In the genomic region with DNA sequence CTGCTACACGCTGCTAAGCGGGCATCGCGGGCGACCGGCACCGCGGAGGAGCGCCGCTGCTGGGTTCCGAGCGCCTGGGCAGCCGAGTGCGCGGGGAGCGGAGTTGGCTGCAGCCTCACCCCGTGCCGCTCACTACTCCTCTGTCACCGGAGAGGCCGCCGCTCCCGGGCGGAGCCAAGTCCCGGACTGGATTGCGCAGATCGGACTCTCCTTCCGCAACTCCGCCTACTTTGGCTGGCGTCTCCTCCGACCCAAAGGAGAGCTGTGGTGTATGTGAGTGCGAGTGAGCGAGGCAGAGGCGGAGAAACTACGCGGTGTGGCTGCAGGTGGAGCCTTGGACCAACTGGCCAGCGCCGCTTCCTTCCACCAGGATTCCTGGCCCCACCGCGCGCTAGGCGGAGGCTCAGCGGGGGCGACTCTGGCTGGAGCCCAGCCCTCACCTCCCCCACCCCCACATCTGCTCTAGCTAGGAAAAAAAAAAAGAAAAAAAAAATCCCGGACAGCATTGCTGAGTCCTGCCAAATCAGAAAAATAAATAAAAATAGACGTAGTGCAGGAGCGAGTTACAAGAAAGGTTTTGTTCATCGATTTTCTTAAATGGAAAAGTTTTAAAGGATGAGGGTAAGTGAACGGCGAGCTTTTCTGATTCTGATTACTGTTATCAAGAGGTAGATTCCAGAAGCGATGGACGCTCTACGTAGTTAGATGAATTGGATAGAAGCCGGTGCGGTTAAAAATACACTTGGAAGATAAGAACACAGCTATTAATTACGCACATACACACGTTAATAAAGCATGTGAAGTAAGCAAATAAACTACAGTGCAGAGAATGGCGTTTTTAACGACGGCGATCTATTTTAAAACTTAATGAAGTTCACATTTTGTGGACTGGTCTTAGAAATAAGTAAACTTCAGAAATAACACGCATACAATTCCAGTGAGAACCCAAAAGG, we compare ENCODE assay signal across 1 cellular context.
TF ChIP-seq lines count a peak whose summit lies in the region.

Gene SEMA6A (minus strand): TSS at position 142 of the 953 bp plus-strand sequence. CDS start 69,879 bp downstream, outside the sequence.

TF ChIP-seq in HepG2, 621 proteins besides CTCF, POLR2A, EP300 and RAD21 (continued from another document and continues in another):
- TF ChIP-seq, protein P1, sequence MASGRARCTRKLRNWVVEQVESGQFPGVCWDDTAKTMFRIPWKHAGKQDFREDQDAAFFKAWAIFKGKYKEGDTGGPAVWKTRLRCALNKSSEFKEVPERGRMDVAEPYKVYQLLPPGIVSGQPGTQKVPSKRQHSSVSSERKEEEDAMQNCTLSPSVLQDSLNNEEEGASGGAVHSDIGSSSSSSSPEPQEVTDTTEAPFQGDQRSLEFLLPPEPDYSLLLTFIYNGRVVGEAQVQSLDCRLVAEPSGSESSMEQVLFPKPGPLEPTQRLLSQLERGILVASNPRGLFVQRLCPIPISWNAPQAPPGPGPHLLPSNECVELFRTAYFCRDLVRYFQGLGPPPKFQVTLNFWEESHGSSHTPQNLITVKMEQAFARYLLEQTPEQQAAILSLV (CRISPR knock-in tag; IDR thresholded peaks at IDR 0.05; ENCODE audit: borderline replicate concordance), result peak; percentile 60; the same call in 1 of the 2 replicates
- TF ChIP-seq ZNF772 (CRISPR knock-in tag; IDR thresholded peaks at IDR 0.05) (peak; percentile 62; the same call in 1 of the 2 replicates), ZBTB1 (CRISPR knock-in tag; IDR thresholded peaks at IDR 0.05; ENCODE audit: borderline replicate concordance) (no peak), ZNF574 (CRISPR knock-in tag; IDR thresholded peaks at IDR 0.05) (peak; percentile 57), ERF (CRISPR knock-in tag; IDR thresholded peaks at IDR 0.05) (peak; percentile 56), CC2D1A (CRISPR knock-in tag; IDR thresholded peaks at IDR 0.05) (no peak), RELA (CRISPR knock-in tag; IDR thresholded peaks at IDR 0.05) (0 out of 2 replicates have a peak, but pooled peaks have one; percentile 36), PRDM15 (CRISPR knock-in tag; IDR thresholded peaks at IDR 0.05) (peak; percentile 99), ARNT (IDR thresholded peaks at IDR 0.05) (no peak), SOX5 (CRISPR knock-in tag; IDR thresholded peaks at IDR 0.05; ENCODE audit: borderline replicate concordance) (peak; percentile 58; the same call in 1 of the 2 replicates), MTA1 (CRISPR knock-in tag; IDR thresholded peaks at IDR 0.05; ENCODE audit: borderline replicate concordance) (peak; percentile 21; the same call in 1 of the 2 replicates), ZNF441 (CRISPR knock-in tag; IDR thresholded peaks at IDR 0.05; ENCODE audit: borderline replicate concordance) (peak; percentile 99), NRL (CRISPR knock-in tag; IDR thresholded peaks at IDR 0.05; ENCODE audit: borderline replicate concordance) (peak; percentile 74; the same call in 1 of the 2 replicates), FOXO1 (CRISPR knock-in tag; IDR thresholded peaks at IDR 0.05) (peak; percentile 55), FOXA3 (CRISPR knock-in tag; IDR thresholded peaks at IDR 0.05) (peak; percentile 47), ELF1 (CRISPR knock-in tag; IDR thresholded peaks at IDR 0.05) (peak; percentile 60), ZNF432 (CRISPR knock-in tag; IDR thresholded peaks at IDR 0.05; ENCODE audit: borderline replicate concordance) (no peak), TEAD2 (CRISPR knock-in tag; IDR thresholded peaks at IDR 0.05) (no peak), CENPT (CRISPR knock-in tag; IDR thresholded peaks at IDR 0.05; ENCODE audit: low read depth) (no peak), ADNP (CRISPR knock-in tag; IDR thresholded peaks at IDR 0.05) (0 out of 2 replicates have a peak, but pooled peaks have one; percentile 63), CBX5 (CRISPR knock-in tag; IDR thresholded peaks at IDR 0.05; ENCODE audit: borderline replicate concordance) (peak; percentile 44; the same call in 1 of the 2 replicates), KLF16 (CRISPR knock-in tag; IDR thresholded peaks at IDR 0.05) (peak in 1 of 2 experiments; percentile 70; a peak in 2 of 4 replicates), MEIS1 (CRISPR knock-in tag; IDR thresholded peaks at IDR 0.05; ENCODE audit: borderline replicate concordance) (no peak), SALL1 (CRISPR knock-in tag; IDR thresholded peaks at IDR 0.05) (peak; percentile 56; the same call in 1 of the 2 replicates), ZNF468 (CRISPR knock-in tag; IDR thresholded peaks at IDR 0.05) (no peak), ZNF788 (CRISPR knock-in tag; IDR thresholded peaks at IDR 0.05; ENCODE audit: borderline replicate concordance) (peak; percentile 50; the same call in 1 of the 2 replicates), HOXA3 (CRISPR knock-in tag; IDR thresholded peaks at IDR 0.05) (peak; percentile 73), STAG1 (CRISPR knock-in tag; IDR thresholded peaks at IDR 0.05) (peak; percentile 13), GFI1 (CRISPR knock-in tag; IDR thresholded peaks at IDR 0.05; ENCODE audit: borderline replicate concordance) (peak; percentile 58), TP53 (CRISPR knock-in tag; conservative IDR thresholded peaks at IDR 0.05) (no peak), ZNF282 (IDR thresholded peaks at IDR 0.05; ENCODE audit: partially characterized antibody) (no peak), YEATS2 (CRISPR knock-in tag; IDR thresholded peaks at IDR 0.05; ENCODE audit: borderline replicate concordance) (peak; percentile 29; the same call in 1 of the 2 replicates), ZFP37 (CRISPR knock-in tag; IDR thresholded peaks at IDR 0.05; ENCODE audit: borderline replicate concordance) (no peak), ZSCAN9 (CRISPR knock-in tag; IDR thresholded peaks at IDR 0.05; ENCODE audit: borderline replicate concordance) (peak; percentile 64; the same call in 1 of the 2 replicates), SAFB2 (CRISPR knock-in tag; IDR thresholded peaks at IDR 0.05; ENCODE audit: borderline replicate concordance, low read depth) (no peak), FOXP1 (IDR thresholded peaks at IDR 0.05) (no peak), FOXP1 (CRISPR knock-in tag; IDR thresholded peaks at IDR 0.05) (0 out of 2 replicates have a peak, but pooled peaks have one; percentile 16)
- TF ChIP-seq, protein P2, sequence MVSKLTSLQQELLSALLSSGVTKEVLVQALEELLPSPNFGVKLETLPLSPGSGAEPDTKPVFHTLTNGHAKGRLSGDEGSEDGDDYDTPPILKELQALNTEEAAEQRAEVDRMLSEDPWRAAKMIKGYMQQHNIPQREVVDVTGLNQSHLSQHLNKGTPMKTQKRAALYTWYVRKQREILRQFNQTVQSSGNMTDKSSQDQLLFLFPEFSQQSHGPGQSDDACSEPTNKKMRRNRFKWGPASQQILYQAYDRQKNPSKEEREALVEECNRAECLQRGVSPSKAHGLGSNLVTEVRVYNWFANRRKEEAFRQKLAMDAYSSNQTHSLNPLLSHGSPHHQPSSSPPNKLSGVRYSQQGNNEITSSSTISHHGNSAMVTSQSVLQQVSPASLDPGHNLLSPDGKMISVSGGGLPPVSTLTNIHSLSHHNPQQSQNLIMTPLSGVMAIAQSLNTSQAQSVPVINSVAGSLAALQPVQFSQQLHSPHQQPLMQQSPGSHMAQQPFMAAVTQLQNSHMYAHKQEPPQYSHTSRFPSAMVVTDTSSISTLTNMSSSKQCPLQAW (CRISPR knock-in tag; IDR thresholded peaks at IDR 0.05), result peak; percentile 50; the same call in 1 of the 2 replicates
- TF ChIP-seq, protein P3, sequence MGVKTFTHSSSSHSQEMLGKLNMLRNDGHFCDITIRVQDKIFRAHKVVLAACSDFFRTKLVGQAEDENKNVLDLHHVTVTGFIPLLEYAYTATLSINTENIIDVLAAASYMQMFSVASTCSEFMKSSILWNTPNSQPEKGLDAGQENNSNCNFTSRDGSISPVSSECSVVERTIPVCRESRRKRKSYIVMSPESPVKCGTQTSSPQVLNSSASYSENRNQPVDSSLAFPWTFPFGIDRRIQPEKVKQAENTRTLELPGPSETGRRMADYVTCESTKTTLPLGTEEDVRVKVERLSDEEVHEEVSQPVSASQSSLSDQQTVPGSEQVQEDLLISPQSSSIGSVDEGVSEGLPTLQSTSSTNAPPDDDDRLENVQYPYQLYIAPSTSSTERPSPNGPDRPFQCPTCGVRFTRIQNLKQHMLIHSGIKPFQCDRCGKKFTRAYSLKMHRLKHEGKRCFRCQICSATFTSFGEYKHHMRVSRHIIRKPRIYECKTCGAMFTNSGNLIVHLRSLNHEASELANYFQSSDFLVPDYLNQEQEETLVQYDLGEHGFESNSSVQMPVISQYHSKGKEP (CRISPR knock-in tag; IDR thresholded peaks at IDR 0.05), result 0 out of 2 replicates have a peak, but pooled peaks have one; percentile 32
- TF ChIP-seq, protein P4, sequence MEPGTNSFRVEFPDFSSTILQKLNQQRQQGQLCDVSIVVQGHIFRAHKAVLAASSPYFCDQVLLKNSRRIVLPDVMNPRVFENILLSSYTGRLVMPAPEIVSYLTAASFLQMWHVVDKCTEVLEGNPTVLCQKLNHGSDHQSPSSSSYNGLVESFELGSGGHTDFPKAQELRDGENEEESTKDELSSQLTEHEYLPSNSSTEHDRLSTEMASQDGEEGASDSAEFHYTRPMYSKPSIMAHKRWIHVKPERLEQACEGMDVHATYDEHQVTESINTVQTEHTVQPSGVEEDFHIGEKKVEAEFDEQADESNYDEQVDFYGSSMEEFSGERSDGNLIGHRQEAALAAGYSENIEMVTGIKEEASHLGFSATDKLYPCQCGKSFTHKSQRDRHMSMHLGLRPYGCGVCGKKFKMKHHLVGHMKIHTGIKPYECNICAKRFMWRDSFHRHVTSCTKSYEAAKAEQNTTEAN (CRISPR knock-in tag; conservative IDR thresholded peaks at IDR 0.05), result peak; percentile 55; the same call in 1 of the 2 replicates
- TF ChIP-seq, protein P5, sequence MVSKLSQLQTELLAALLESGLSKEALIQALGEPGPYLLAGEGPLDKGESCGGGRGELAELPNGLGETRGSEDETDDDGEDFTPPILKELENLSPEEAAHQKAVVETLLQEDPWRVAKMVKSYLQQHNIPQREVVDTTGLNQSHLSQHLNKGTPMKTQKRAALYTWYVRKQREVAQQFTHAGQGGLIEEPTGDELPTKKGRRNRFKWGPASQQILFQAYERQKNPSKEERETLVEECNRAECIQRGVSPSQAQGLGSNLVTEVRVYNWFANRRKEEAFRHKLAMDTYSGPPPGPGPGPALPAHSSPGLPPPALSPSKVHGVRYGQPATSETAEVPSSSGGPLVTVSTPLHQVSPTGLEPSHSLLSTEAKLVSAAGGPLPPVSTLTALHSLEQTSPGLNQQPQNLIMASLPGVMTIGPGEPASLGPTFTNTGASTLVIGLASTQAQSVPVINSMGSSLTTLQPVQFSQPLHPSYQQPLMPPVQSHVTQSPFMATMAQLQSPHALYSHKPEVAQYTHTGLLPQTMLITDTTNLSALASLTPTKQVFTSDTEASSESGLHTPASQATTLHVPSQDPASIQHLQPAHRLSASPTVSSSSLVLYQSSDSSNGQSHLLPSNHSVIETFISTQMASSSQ (IDR thresholded peaks at IDR 0.05; ENCODE audit: low read depth), result no peak
- TF ChIP-seq, protein P5 (CRISPR knock-in tag; IDR thresholded peaks at IDR 0.05; ENCODE audit: borderline replicate concordance), result peak; percentile 34; the same call in 1 of the 2 replicates
